In the genomic region with DNA sequence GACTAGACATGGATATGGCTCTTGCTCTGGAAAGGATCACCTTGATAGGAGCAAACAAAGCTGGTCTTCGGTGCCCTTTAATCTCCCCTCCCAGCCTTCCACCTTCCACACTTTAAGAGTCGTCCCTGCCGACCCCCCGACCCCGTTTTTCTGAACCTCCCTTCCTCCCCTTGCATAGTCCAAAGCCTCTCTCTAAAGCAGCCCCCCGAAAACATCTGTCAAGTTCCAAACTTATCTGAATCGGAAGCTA, we compare ENCODE assay signal across 8 cellular contexts. TPM values are rescaled to one million over a fixed set of nuclear protein-coding genes. Genes with fewer than 3 reads are reported as not detected.
DNase-seq lines count a peak whose midpoint lies in the region; ATAC-seq and TF ChIP-seq lines count a peak whose summit lies in the region.

No MANE protein-coding gene starts in this region.

- H3K9ac ChIP-seq in parathyroid adenoma: no peak overlapping the region

- BruUV-seq in Panc1 (replicated peaks; lab: Mats Ljungman, UMichigan): no TSS peak

- H3K27ac ChIP-seq in Panc1 (ENCODE audit: low read length): peak overlapping the region; percentile 95
- peak overlapping the region; percentile 89 to 92 (median 90) for H3K27ac ChIP-seq in esophagus squamous epithelium
- peak overlapping the region; percentile 38 for H3K27ac ChIP-seq in parathyroid adenoma

- H3K27me3 ChIP-seq in Panc1 (ENCODE audit: control insufficient read depth, insufficient read depth, low read length) (no peaks in the 10 kb centered on the region), esophagus squamous epithelium (no peaks in the 10 kb centered on the region), parathyroid adenoma (ENCODE audit: control insufficient read depth, insufficient read depth, low read length) (no peaks in the 10 kb centered on the region)

- H3K4me3 ChIP-seq in Panc1 (ENCODE audit: low read depth in 2 of 2, low read length in 2 of 2): peak overlapping the region; percentile 96
- peak overlapping the region; percentile 89 to 93 (median 92) for H3K4me3 ChIP-seq in esophagus squamous epithelium
- peak overlapping the region; percentile 81 for H3K4me3 ChIP-seq in parathyroid adenoma (ENCODE audit: low read depth, low read length)

- H2AFZ ChIP-seq in parathyroid adenoma: peak overlapping the region; percentile 82

- ATAC-seq in GM18511 (IDR thresholded peaks at IDR 0.05; ENCODE audit: unreplicated experiment): peak; percentile 16
- ATAC-seq in Panc1: peak; percentile 13
- ATAC-seq in GM18858 (IDR thresholded peaks at IDR 0.05; ENCODE audit: unreplicated experiment): no peak

- H3K4me2 ChIP-seq in parathyroid adenoma (ENCODE audit: low read length): peak overlapping the region; percentile 97

- in situ Hi-C loops in Panc1 (cut with HindIII; ENCODE audit: low pct_unique_long_range_greater_than_20kb, low sequenced_read_pairs): no loop called here

- POLR2A ChIA-PET in Panc1 (lab: Charles Lee): interaction anchor here (0.9 kb wide), 1 partner anchor 42 kb away, joined by 3 read pairs; no protein-coding TSS in a partner anchor

- CTCF ChIA-PET in Panc1 (lab: Charles Lee): interaction anchor here (0.7 kb wide), 1 partner anchor 150 kb away, joined by 3 read pairs; no protein-coding TSS in a partner anchor

- peaks cover 6% of the 10 kb centered on the region; the same call in 1 of the 2 replicates for H3K4me1 ChIP-seq in Panc1 (ENCODE audit: control insufficient read depth, insufficient read depth, low read length)
- H3K4me1 ChIP-seq in esophagus squamous epithelium: peaks cover 13 to 23% (median 15%) of the 10 kb centered on the region in 3 donors
- no peaks in the 10 kb centered on the region for H3K4me1 ChIP-seq in parathyroid adenoma

- peaks cover 6% of the 10 kb centered on the region for H3K79me2 ChIP-seq in parathyroid adenoma

- intact Hi-C loops in Panc1 (cut with micrococcal nuclease; ENCODE audit: unreplicated experiment) (no loop called here), esophagus squamous epithelium (cut with DNase I) (no loop called here)

- DNase-seq in Panc1 (ENCODE audit: low read depth, low spot score) (no peak), esophagus squamous epithelium (lab: John Stamatoyannopoulos, UW) (no peak), NCI-H1092 treated with DMSO at 0.1 percent for 48 hours (lab: John Stamatoyannopoulos, UW) (no peak), inferior parietal cortex (ENCODE audit: extremely low spot score) (no peak), DMS79 treated with DMSO at 0.1 percent for 48 hours (lab: John Stamatoyannopoulos, UW) (no peak)

- no peak for TF ChIP-seq POLR2A in esophagus squamous epithelium (IDR thresholded peaks at IDR 0.05)

- 0% methylated on average over 6 to 7 of the region's 7 CpGs for WGBS in esophagus squamous epithelium, 2 donors

- no peaks in the 10 kb centered on the region for H3K9me3 ChIP-seq in Panc1 (ENCODE audit: control insufficient read depth, insufficient read depth, low read depth, low read length)
- H3K9me3 ChIP-seq in esophagus squamous epithelium: no peaks in the 10 kb centered on the region
- no peaks in the 10 kb centered on the region for H3K9me3 ChIP-seq in parathyroid adenoma (ENCODE audit: control insufficient read depth, low read length)

- TF ChIP-seq CTCF in Panc1 (IDR thresholded peaks at IDR 0.05) (no peak), esophagus squamous epithelium (IDR thresholded peaks at IDR 0.05) (no peak), parathyroid adenoma (IDR thresholded peaks at IDR 0.05) (no peak)

- H3K36me3 ChIP-seq in Panc1 (ENCODE audit: control insufficient read depth, insufficient read depth, low read length): peaks cover 20% of the 10 kb centered on the region
- H3K36me3 ChIP-seq in esophagus squamous epithelium: peaks cover 0 to 44% (median 21%) of the 10 kb centered on the region in 3 donors
- H3K36me3 ChIP-seq in parathyroid adenoma (ENCODE audit: control insufficient read depth, insufficient read depth, low read length): no peaks in the 10 kb centered on the region

RNA-seq across cellular contexts. Expression of gene NUP214, which starts 0.4 kb away (rescaled TPM):
- 34.9 TPM for total RNA-seq in Panc1 (2021; ENCODE audit: unreplicated experiment)
- polyA plus RNA-seq in Panc1 (2012; ENCODE audit: insufficient read length): 30.8 TPM
- 10 to 100 TPM; 17.4 to 45.4 (median 31.1) TPM for total RNA-seq in esophagus squamous epithelium

RNA-seq across cellular contexts. Expression of gene AIF1L, which starts 28.6 kb away (rescaled TPM):
- total RNA-seq in Panc1 (2021; ENCODE audit: unreplicated experiment) (6.0 TPM), esophagus squamous epithelium (10 to 100 TPM; 30.4 to 71.6 (median 38.3) TPM)
- 2.9 TPM for polyA plus RNA-seq in Panc1 (2012; ENCODE audit: insufficient read length)

Comparison
In these comparisons a context has a peak if more than half of its experiments do, and no peak if none do; other contexts are left out.
1. H3K27ac ChIP-seq: peak in every context shown above with its lines; median percentile 95 in Panc1; 90 in esophagus squamous epithelium; 38 in parathyroid adenoma.